19 cellular contexts compared by ENCODE assay signal in genomic region chr2:127778850-127779249, GRCh38. TPM values are rescaled to one million over a fixed set of nuclear protein-coding genes. Genes with fewer than 3 reads are reported as not detected.
DNase-seq lines count a peak whose midpoint lies in the region; ATAC-seq and TF ChIP-seq lines count a peak whose summit lies in the region.
"Had no signal": no experiment of that assay in that cellular context is flagged by ENCODE, and none has a peak within 500 bp of the region (broad histone marks: within the 10 kb centered on the region; RNA-seq: fewer than 3 reads in every experiment).

No MANE protein-coding gene starts in this region.

- no peak overlapping the region for H3K4me2 ChIP-seq in GM23248 (ENCODE audit: unreplicated experiment)
- H3K4me2 ChIP-seq: GM23338, KMS-11 had no signal

- H3K9ac ChIP-seq in GM23248 (no peak overlapping the region), colonic mucosa (ENCODE audit: low read depth in 2 of 2, low read length in 2 of 2) (no peak overlapping the region)
- H3K9ac ChIP-seq: KMS-11 had no signal

- 71% methylated on average over 2 of the region's 2 CpGs for WGBS in GM23248 (ENCODE audit: low coverage in 1 of 2, low lambda C conversion rate in 2 of 2, missing lambda C conversion rate in 2 of 2), 2 experiments

- no peaks in the 10 kb centered on the region for H3K36me3 ChIP-seq in CD8-positive, alpha-beta memory T cell (ENCODE audit: insufficient read depth, low read length)
- H3K36me3 ChIP-seq in ascending aorta = no peaks in the 10 kb centered on the region
- no peaks in the 10 kb centered on the region for H3K36me3 ChIP-seq in GM23248 (ENCODE audit: low read depth)
- H3K36me3 ChIP-seq in colonic mucosa = no peaks in the 10 kb centered on the region

- intact Hi-C loops in ascending aorta (cut with DNase I) (no loop called here), colonic mucosa (cut with DNase I) (no loop called here)

- no peak overlapping the region for H3K4me3 ChIP-seq in CD8-positive, alpha-beta memory T cell (ENCODE audit: low read length)
- H3K4me3 ChIP-seq in ascending aorta (no peak overlapping the region), GM23248 (no peak overlapping the region), colonic mucosa (no peak overlapping the region)
- H3K4me3 ChIP-seq: GM23338, HAP-1, SJCRH30 had no signal

- H3K79me2 ChIP-seq in GM23248 (ENCODE audit: insufficient read depth) = peaks cover 100% of the 10 kb centered on the region

- POLR2A ChIA-PET in CD8-positive, alpha-beta memory T cell (lab: Charles Lee) = no interaction called here

- H3F3A ChIP-seq in GM23248 (ENCODE audit: insufficient read depth) = peaks cover 9% of the 10 kb centered on the region; the same call in 1 of the 2 replicates

- peaks cover 2 to 3% of the 10 kb centered on the region in 2 donors for H3K36me3 Mint-ChIP-seq in activated T-cell treated with anti-CD3 and anti-CD28 coated beads, Interleukin-2, amount 50 U/mL, for 72 hours (ENCODE audit: insufficient read depth in 2 of 2)
- peaks cover 0 to 32% (median 11%) of the 10 kb centered on the region in 3 donors for H3K36me3 Mint-ChIP-seq in CD8-positive, alpha-beta memory T cell
- no peaks in the 10 kb centered on the region for H3K36me3 Mint-ChIP-seq in glutamatergic neuron (ENCODE audit: unreplicated experiment)
- H3K36me3 Mint-ChIP-seq in stimulated activated effector memory CD8-positive, alpha-beta T cell treated with anti-CD3 and anti-CD28 coated beads, Interleukin-12 subunit alpha, Interleukin-12 subunit beta, amount 100 ng/mL, for 72 hours = peaks cover 15% of the 10 kb centered on the region

- H2AFZ ChIP-seq in GM23248 = no peak overlapping the region
- H2AFZ ChIP-seq: GM23338 had no signal

- no peaks in the 10 kb centered on the region; the same call in 1 of the 2 replicates for H4K20me1 ChIP-seq in GM23248 (ENCODE audit: insufficient read depth)

- in situ Hi-C loops in GM23248 (cut with MboI) = no loop called here

- DNase-seq in activated T-cell treated with anti-CD3 and anti-CD28 coated beads, Interleukin-2, amount 50 U/mL, for 72 hours = no peak
- DNase-seq in activated T-cell treated with anti-CD3 and anti-CD28 coated beads for 4 hours = no peak
- DNase-seq in CD8-positive, alpha-beta memory T cell = no peak
- DNase-seq in glutamatergic neuron = no peak
- no peak for DNase-seq in stimulated activated effector memory CD8-positive, alpha-beta T cell treated with anti-CD3 and anti-CD28 coated beads, Interleukin-12 subunit alpha, Interleukin-12 subunit beta, amount 100 ng/mL, for 72 hours (ENCODE audit: low spot score in 2 of 2)
- no peak for DNase-seq in ascending aorta (ENCODE audit: low spot score in 2 of 2)
- DNase-seq in GM23248 = no peak
- no peak for DNase-seq in colonic mucosa
- DNase-seq: NCI-H1105, NCI-H2081, NCI-H2171, NCI-H526, OCI-M1, SJCRH30 had no signal

- no peaks in the 10 kb centered on the region for H3K9me2 ChIP-seq in GM23248 (ENCODE audit: insufficient read depth)

- CTCF ChIA-PET in CD8-positive, alpha-beta memory T cell (lab: Charles Lee) = interaction anchor here (1.4 kb wide), 1 partner anchor 20 kb away, joined by 3 read pairs; no protein-coding TSS in a partner anchor

- peaks cover 38% of the 10 kb centered on the region for H3K4me1 Mint-ChIP-seq in activated T-cell treated with anti-CD3 and anti-CD28 coated beads, Interleukin-2, amount 50 U/mL, for 72 hours (ENCODE audit: low read depth)
- peaks cover 44 to 74% (median 63%) of the 10 kb centered on the region in 3 donors for H3K4me1 Mint-ChIP-seq in CD8-positive, alpha-beta memory T cell
- H3K4me1 Mint-ChIP-seq in glutamatergic neuron (ENCODE audit: low read depth, unreplicated experiment) = peaks cover 5% of the 10 kb centered on the region
- H3K4me1 Mint-ChIP-seq in stimulated activated effector memory CD8-positive, alpha-beta T cell treated with anti-CD3 and anti-CD28 coated beads, Interleukin-12 subunit alpha, Interleukin-12 subunit beta, amount 100 ng/mL, for 72 hours = peaks cover 34% of the 10 kb centered on the region

- H3K4me3 Mint-ChIP-seq in activated T-cell treated with anti-CD3 and anti-CD28 coated beads, Interleukin-2, amount 50 U/mL, for 72 hours = no peak overlapping the region
- H3K4me3 Mint-ChIP-seq in CD8-positive, alpha-beta memory T cell = peak overlapping the region in 2 of 7 donors; percentile 10 to 38
- no peak overlapping the region for H3K4me3 Mint-ChIP-seq in glutamatergic neuron (ENCODE audit: unreplicated experiment)
- no peak overlapping the region for H3K4me3 Mint-ChIP-seq in stimulated activated effector memory CD8-positive, alpha-beta T cell treated with anti-CD3 and anti-CD28 coated beads, Interleukin-12 subunit alpha, Interleukin-12 subunit beta, amount 100 ng/mL, for 72 hours
- H3K4me3 Mint-ChIP-seq: GM23338 had no signal

- H3K27me3 ChIP-seq in CD8-positive, alpha-beta memory T cell (ENCODE audit: insufficient read depth, low read length, poor library complexity, severe bottlenecking) = no peaks in the 10 kb centered on the region
- H3K27me3 ChIP-seq in ascending aorta (no peaks in the 10 kb centered on the region), GM23248 (replicated peaks; ENCODE audit: insufficient read depth) (no peaks in the 10 kb centered on the region), colonic mucosa (no peaks in the 10 kb centered on the region)
- H3K27me3 ChIP-seq: SJCRH30 had no signal

- peaks cover 12% of the 10 kb centered on the region for H3K4me1 ChIP-seq in CD8-positive, alpha-beta memory T cell (ENCODE audit: insufficient read depth, low read length)
- H3K4me1 ChIP-seq in ascending aorta (no peaks in the 10 kb centered on the region), GM23248 (ENCODE audit: insufficient read depth) (0 out of 2 replicates have a peak, but pooled peaks cover 7% of the 10 kb centered on the region), colonic mucosa (no peaks in the 10 kb centered on the region)
- H3K4me1 ChIP-seq: SJCRH30 had no signal

- TF ChIP-seq CTCF in glutamatergic neuron (IDR thresholded peaks at IDR 0.05; ENCODE audit: partially characterized antibody, unreplicated experiment) = no peak
- no peak for TF ChIP-seq CTCF in ascending aorta (IDR thresholded peaks at IDR 0.05)
- TF ChIP-seq CTCF in colonic mucosa (IDR thresholded peaks at IDR 0.05) = no peak

- H3K9me3 ChIP-seq in CD8-positive, alpha-beta memory T cell (ENCODE audit: low read length) = no peaks in the 10 kb centered on the region
- H3K9me3 ChIP-seq in ascending aorta = no peaks in the 10 kb centered on the region
- no peaks in the 10 kb centered on the region for H3K9me3 ChIP-seq in GM23248 (ENCODE audit: low read depth)
- H3K9me3 ChIP-seq in colonic mucosa = no peaks in the 10 kb centered on the region
- H3K9me3 ChIP-seq: HAP-1, SJCRH30 had no signal

- H3K27ac ChIP-seq in CD8-positive, alpha-beta memory T cell (ENCODE audit: low read depth, low read length) = no peak overlapping the region
- H3K27ac ChIP-seq in ascending aorta (no peak overlapping the region), GM23248 (no peak overlapping the region), colonic mucosa (no peak overlapping the region)
- H3K27ac ChIP-seq: C4-2B, HL-60, KMS-11, SJCRH30 had no signal

- peaks cover 0 to 2% of the 10 kb centered on the region in 2 donors for H3K9me3 Mint-ChIP-seq in activated T-cell treated with anti-CD3 and anti-CD28 coated beads, Interleukin-2, amount 50 U/mL, for 72 hours
- H3K9me3 Mint-ChIP-seq in CD8-positive, alpha-beta memory T cell = no peaks in the 10 kb centered on the region
- no peaks in the 10 kb centered on the region for H3K9me3 Mint-ChIP-seq in glutamatergic neuron (ENCODE audit: unreplicated experiment)
- H3K9me3 Mint-ChIP-seq in stimulated activated effector memory CD8-positive, alpha-beta T cell treated with anti-CD3 and anti-CD28 coated beads, Interleukin-12 subunit alpha, Interleukin-12 subunit beta, amount 100 ng/mL, for 72 hours = no peaks in the 10 kb centered on the region
- H3K9me3 Mint-ChIP-seq: GM23338 had no signal

- ATAC-seq in activated T-cell treated with anti-CD3 and anti-CD28 coated beads, Interleukin-2, amount 50 U/mL, for 72 hours (replicated peaks in 1 of 2) = no peak
- no peak for ATAC-seq in stimulated activated effector memory CD8-positive, alpha-beta T cell treated with anti-CD3 and anti-CD28 coated beads, Interleukin-12 subunit alpha, Interleukin-12 subunit beta, amount 100 ng/mL, for 72 hours
- ATAC-seq: GM23338 had no signal

- H3K27me3 Mint-ChIP-seq in activated T-cell treated with anti-CD3 and anti-CD28 coated beads, Interleukin-2, amount 50 U/mL, for 72 hours (ENCODE audit: low read depth) = no peaks in the 10 kb centered on the region
- no peaks in the 10 kb centered on the region for H3K27me3 Mint-ChIP-seq in CD8-positive, alpha-beta memory T cell
- H3K27me3 Mint-ChIP-seq in glutamatergic neuron (ENCODE audit: unreplicated experiment) = no peaks in the 10 kb centered on the region

- H3K27ac Mint-ChIP-seq in activated T-cell treated with anti-CD3 and anti-CD28 coated beads, Interleukin-2, amount 50 U/mL, for 72 hours = peak overlapping the region; percentile 29
- peak overlapping the region in 6 of 8 donors; percentile 22 to 82 (median 66) for H3K27ac Mint-ChIP-seq in CD8-positive, alpha-beta memory T cell
- H3K27ac Mint-ChIP-seq in glutamatergic neuron (ENCODE audit: unreplicated experiment) = peak overlapping the region; percentile 40
- H3K27ac Mint-ChIP-seq in stimulated activated effector memory CD8-positive, alpha-beta T cell treated with anti-CD3 and anti-CD28 coated beads, Interleukin-12 subunit alpha, Interleukin-12 subunit beta, amount 100 ng/mL, for 72 hours = peak overlapping the region; percentile 74
- H3K27ac Mint-ChIP-seq: GM23338 had no signal

RNA-seq across cellular contexts. Expression of gene WDR33, which starts 32.1 kb away (rescaled TPM):
- total RNA-seq in activated T-cell treated with anti-CD3 and anti-CD28 coated beads, Interleukin-2, amount 50 U/mL, for 72 hours = 10 to 100 TPM; 69.2 to 71.7 TPM
- total RNA-seq in CD8-positive, alpha-beta memory T cell = 10 to 100 TPM; 84.8 to 88.1 TPM
- 51.6 TPM for polyA plus RNA-seq in CD8-positive, alpha-beta memory T cell
- total RNA-seq in glutamatergic neuron (ENCODE audit: unreplicated experiment) (54.5 TPM), ascending aorta (13.9 TPM), colonic mucosa (10 to 100 TPM; 48.1 to 59.4 TPM)
- total RNA-seq in GM23248 (2014; rRNA removed; shearing (Covaris generic)) = 16.9 and 36.9 TPM in 2 replicates
- polyA plus RNA-seq in GM23248 (2016; fragmentation: Nextera tagmentation; extraction: Ambion mirVana) = 39.3 and 43.8 TPM in 2 replicates
